Comparison of ENCODE assay signal across 8 cellular contexts in the genomic region with DNA sequence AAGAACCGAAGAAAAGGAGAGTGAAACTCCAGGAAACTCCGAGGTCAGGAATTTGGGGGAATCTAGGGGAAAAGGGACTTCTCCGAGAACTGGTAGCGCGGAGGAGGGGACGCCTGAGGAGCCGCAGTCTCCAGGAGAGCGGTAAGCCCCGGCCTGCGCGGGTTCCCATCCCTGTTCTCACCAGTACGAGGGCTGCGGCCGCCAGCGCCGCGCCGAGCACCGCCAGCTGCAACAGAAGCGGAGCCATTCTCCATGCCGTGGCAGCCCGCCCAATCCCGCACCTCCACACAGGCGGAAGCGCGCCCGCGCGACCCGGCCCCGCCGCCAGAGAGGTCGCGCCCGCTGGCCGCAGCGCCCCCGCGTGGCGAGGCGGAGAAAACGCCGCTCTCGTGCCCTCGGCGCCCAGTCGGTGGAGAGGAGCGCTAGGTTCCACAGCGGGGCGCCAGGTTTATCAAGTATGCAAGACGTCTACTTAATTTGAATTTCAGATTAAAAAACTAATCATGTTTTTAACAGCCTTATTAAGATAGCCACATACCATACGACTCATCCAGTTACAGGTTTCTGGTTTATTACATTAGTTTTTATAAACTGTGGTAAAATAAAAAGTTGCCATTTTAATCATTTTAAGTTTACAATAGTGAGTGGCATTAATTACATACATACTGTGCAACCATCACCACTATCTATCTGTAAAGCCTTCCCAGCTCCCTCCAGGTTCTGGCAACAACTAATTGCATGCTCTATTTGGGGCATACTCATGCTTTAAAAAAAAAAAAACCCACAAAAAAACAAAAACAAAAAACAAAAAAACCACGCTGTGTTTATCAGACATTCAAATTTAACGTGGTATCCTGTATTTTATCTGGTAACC. TPM values are rescaled to one million over a fixed set of nuclear protein-coding genes. Genes with fewer than 3 reads are reported as not detected.
DNase-seq lines count a peak whose midpoint lies in the region; ATAC-seq and FAIRE-seq lines count a peak whose summit lies in the region.

Gene ALG5 (minus strand): TSS at position 287 of the 874 bp plus-strand sequence. CDS start 40 bp downstream, at position 247.

- intact Hi-C loops in left colon (cut with DNase I, micrococcal nuclease) = no loop called here

- H3K27ac ChIP-seq in BLaER1 (peak within 1 kb of the TSS; percentile 99), cingulate gyrus (ENCODE audit: low read depth, low read length) (peak within 1 kb of the TSS; percentile 97)

- no peaks in the 10 kb centered on the region for H3K9me3 ChIP-seq in BLaER1

- DNase-seq in GM19239 (ENCODE audit: insufficient read length, low spot score) = peak; percentile 59
- peak; percentile 87 to 96 for DNase-seq in NCI-H526 (lab: John Stamatoyannopoulos, UW)
- peak; percentile 92 for DNase-seq in activated CD4-positive, alpha-beta T cell treated with anti-CD3 and anti-CD28 coated beads for 48 hours
- peak; percentile 88 to 93 for DNase-seq in left colon
- DNase-seq in stimulated activated CD4-positive, alpha-beta T cell treated with anti-CD3 and anti-CD28 coated beads, Interleukin-1b, Interleukin-23, amount 100 ng/mL, for 48 hours = peak; percentile 90

- H3K4me2 ChIP-seq in BLaER1 = peak within 1 kb of the TSS; percentile 86

- ATAC-seq in HG03442 (IDR thresholded peaks at IDR 0.05; ENCODE audit: unreplicated experiment) (peak; percentile 63), left colon (peak; percentile 79)

- peak; percentile 78 for FAIRE-seq in GM19239 (lab: Jason Lieb, UNC)

- peaks cover 29% of the 10 kb centered on the region for H3K36me3 ChIP-seq in BLaER1

- peaks cover 29% of the 10 kb centered on the region; the same call in 1 of the 2 replicates for H4K20me1 ChIP-seq in BLaER1

- peaks cover 32% of the 10 kb centered on the region for H3K4me1 ChIP-seq in BLaER1

- no peaks in the 10 kb centered on the region for H3K27me3 ChIP-seq in BLaER1

- peak within 1 kb of the TSS; percentile 96 for H3K9ac ChIP-seq in BLaER1

- peak within 1 kb of the TSS; percentile 85 for H3K4me3 ChIP-seq in BLaER1

RNA-seq across cellular contexts. Expression of gene ALG5, which starts in this region (rescaled TPM):
- 10 to 100 TPM; 26.5 to 34.6 TPM for total RNA-seq in left colon

Comparison
In these comparisons a context has a peak if more than half of its experiments do, and no peak if none do; other contexts are left out.
1. Peak in every context shown above with its lines: DNase-seq, ATAC-seq, H3K4me3 ChIP-seq and H3K27ac ChIP-seq.